In the genomic region with DNA sequence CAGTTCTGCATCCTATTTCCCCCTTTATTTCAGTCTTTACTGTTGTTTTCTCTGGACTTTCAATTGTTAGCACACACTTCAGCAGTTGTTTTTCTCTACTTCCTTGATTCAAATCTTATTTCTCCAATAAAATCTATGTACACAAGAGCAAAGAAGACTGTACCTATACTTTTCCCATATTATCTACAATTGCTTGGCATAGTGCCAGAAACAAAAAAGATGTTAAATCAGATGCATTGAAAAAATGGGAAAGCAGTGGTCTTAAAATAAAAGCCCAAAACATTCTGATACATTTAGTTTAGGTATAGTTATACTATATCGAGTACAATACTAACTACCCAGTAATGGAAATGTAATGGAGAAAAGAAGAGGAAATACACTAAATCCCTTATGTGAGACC, we compare ENCODE assay signal across 3 cellular contexts.
TF ChIP-seq lines count a peak whose summit lies in the region.

No MANE protein-coding gene starts in this region.

TF ChIP-seq in SK-N-SH treated with all-trans-retinoic acid at 6 μM for 48 hours, 23 proteins besides CTCF, POLR2A, EP300 and RAD21 (continued from another document):
- TF ChIP-seq, protein P1, sequence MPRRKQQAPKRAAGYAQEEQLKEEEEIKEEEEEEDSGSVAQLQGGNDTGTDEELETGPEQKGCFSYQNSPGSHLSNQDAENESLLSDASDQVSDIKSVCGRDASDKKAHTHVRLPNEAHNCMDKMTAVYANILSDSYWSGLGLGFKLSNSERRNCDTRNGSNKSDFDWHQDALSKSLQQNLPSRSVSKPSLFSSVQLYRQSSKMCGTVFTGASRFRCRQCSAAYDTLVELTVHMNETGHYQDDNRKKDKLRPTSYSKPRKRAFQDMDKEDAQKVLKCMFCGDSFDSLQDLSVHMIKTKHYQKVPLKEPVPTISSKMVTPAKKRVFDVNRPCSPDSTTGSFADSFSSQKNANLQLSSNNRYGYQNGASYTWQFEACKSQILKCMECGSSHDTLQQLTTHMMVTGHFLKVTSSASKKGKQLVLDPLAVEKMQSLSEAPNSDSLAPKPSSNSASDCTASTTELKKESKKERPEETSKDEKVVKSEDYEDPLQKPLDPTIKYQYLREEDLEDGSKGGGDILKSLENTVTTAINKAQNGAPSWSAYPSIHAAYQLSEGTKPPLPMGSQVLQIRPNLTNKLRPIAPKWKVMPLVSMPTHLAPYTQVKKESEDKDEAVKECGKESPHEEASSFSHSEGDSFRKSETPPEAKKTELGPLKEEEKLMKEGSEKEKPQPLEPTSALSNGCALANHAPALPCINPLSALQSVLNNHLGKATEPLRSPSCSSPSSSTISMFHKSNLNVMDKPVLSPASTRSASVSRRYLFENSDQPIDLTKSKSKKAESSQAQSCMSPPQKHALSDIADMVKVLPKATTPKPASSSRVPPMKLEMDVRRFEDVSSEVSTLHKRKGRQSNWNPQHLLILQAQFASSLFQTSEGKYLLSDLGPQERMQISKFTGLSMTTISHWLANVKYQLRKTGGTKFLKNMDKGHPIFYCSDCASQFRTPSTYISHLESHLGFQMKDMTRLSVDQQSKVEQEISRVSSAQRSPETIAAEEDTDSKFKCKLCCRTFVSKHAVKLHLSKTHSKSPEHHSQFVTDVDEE (CRISPR knock-in tag; IDR thresholded peaks at IDR 0.05) = no peak

TF ChIP-seq in HEK293, 187 proteins besides CTCF, POLR2A, EP300 and RAD21 (continued from another document):
- TF ChIP-seq, protein P2, sequence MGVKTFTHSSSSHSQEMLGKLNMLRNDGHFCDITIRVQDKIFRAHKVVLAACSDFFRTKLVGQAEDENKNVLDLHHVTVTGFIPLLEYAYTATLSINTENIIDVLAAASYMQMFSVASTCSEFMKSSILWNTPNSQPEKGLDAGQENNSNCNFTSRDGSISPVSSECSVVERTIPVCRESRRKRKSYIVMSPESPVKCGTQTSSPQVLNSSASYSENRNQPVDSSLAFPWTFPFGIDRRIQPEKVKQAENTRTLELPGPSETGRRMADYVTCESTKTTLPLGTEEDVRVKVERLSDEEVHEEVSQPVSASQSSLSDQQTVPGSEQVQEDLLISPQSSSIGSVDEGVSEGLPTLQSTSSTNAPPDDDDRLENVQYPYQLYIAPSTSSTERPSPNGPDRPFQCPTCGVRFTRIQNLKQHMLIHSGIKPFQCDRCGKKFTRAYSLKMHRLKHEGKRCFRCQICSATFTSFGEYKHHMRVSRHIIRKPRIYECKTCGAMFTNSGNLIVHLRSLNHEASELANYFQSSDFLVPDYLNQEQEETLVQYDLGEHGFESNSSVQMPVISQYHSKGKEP (tag by site-specific recombination; IDR thresholded peaks at IDR 0.05) = no peak
- TF ChIP-seq, protein P3, sequence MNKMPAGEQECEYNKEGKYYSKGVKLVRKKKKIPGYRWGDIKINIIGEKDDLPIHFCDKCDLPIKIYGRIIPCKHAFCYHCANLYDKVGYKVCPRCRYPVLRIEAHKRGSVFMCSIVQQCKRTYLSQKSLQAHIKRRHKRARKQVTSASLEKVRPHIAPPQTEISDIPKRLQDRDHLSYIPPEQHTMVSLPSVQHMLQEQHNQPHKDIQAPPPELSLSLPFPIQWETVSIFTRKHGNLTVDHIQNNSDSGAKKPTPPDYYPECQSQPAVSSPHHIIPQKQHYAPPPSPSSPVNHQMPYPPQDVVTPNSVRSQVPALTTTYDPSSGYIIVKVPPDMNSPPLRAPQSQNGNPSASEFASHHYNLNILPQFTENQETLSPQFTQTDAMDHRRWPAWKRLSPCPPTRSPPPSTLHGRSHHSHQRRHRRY (tag by site-specific recombination; IDR thresholded peaks at IDR 0.05) = no peak
- TF ChIP-seq ZNF830 (tag by site-specific recombination; IDR thresholded peaks at IDR 0.05; ENCODE audit: low read depth) = 0 out of 2 replicates have a peak, but pooled peaks have one; percentile 5

TF ChIP-seq in GM12878, 131 proteins besides CTCF, POLR2A, EP300 and RAD21 (continued from another document):
- TF ChIP-seq, protein P4, sequence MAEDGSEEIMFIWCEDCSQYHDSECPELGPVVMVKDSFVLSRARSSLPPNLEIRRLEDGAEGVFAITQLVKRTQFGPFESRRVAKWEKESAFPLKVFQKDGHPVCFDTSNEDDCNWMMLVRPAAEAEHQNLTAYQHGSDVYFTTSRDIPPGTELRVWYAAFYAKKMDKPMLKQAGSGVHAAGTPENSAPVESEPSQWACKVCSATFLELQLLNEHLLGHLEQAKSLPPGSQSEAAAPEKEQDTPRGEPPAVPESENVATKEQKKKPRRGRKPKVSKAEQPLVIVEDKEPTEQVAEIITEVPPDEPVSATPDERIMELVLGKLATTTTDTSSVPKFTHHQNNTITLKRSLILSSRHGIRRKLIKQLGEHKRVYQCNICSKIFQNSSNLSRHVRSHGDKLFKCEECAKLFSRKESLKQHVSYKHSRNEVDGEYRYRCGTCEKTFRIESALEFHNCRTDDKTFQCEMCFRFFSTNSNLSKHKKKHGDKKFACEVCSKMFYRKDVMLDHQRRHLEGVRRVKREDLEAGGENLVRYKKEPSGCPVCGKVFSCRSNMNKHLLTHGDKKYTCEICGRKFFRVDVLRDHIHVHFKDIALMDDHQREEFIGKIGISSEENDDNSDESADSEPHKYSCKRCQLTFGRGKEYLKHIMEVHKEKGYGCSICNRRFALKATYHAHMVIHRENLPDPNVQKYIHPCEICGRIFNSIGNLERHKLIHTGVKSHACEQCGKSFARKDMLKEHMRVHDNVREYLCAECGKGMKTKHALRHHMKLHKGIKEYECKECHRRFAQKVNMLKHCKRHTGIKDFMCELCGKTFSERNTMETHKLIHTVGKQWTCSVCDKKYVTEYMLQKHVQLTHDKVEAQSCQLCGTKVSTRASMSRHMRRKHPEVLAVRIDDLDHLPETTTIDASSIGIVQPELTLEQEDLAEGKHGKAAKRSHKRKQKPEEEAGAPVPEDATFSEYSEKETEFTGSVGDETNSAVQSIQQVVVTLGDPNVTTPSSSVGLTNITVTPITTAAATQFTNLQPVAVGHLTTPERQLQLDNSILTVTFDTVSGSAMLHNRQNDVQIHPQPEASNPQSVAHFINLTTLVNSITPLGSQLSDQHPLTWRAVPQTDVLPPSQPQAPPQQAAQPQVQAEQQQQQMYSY (CRISPR knock-in tag; IDR thresholded peaks at IDR 0.05) = no peak
- TF ChIP-seq FOXM1 (IDR thresholded peaks at IDR 0.05; ENCODE audit: low read depth, low read length) (no peak), ZNF274 (IDR thresholded peaks at IDR 0.05; ENCODE audit: insufficient read depth, insufficient read length) (no peak), YY1 (IDR thresholded peaks at IDR 0.05; ENCODE audit: low read depth, low read length) (no peak), KDM1A (IDR thresholded peaks at IDR 0.05; ENCODE audit: borderline replicate concordance) (no peak), SREBF2 (IDR thresholded peaks at IDR 0.05; ENCODE audit: low read length) (no peak)
